2 cellular contexts compared by ENCODE assay signal in genomic region chr19:54221947-54222346, GRCh38. TPM values are rescaled to one million over a fixed set of nuclear protein-coding genes. Genes with fewer than 3 reads are reported as not detected.
"Had no signal": no experiment of that assay in that cellular context is flagged by ENCODE, and none has a peak within 500 bp of the region (broad histone marks: within the 10 kb centered on the region; RNA-seq: fewer than 3 reads in every experiment).

No MANE protein-coding gene starts in this region.

RNA-seq across cellular contexts. Expression of gene LILRB3, which starts 0.9 kb away (rescaled TPM):
- total RNA-seq: lung microvascular endothelial cell, temporal lobe had no signal

RNA-seq across cellular contexts. Expression of gene LILRA6, which starts 20.6 kb away (rescaled TPM):
- total RNA-seq: lung microvascular endothelial cell had no signal
